Comparison of ENCODE assay signal across 16 cellular contexts in the genomic region with DNA sequence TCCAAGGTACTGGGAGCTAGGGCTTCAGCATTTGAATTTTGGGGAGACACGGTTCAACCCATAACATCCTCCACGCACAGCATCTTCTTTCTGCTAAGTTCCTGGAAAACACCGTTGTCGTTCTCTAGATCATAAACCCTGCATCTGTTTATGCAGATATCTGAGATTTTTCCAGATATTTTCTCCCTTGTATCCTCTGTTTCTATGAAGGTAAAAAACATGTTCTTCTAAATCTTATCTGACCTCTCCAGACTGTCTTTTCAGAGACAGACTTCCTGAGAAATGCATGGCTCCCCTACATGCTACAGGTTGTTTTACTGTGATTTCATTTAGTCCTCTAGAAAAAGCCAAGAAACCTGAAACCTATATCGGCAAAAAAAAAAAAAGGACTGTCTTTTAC.
"Had no signal": no experiment of that assay in that cellular context is flagged by ENCODE, and none has a peak within 500 bp of the region (broad histone marks: within the 10 kb centered on the region; RNA-seq: fewer than 3 reads in every experiment).

No MANE protein-coding gene starts in this region.

- H3K27ac Mint-ChIP-seq: activated CD4-positive, alpha-beta memory T cell treated with anti-CD3 and anti-CD28 coated beads, Interleukin-2, amount 10 ng/mL, durations not matched to agents 7 days and 5 days had no signal

- H3K9me3 ChIP-seq: body of pancreas, gastroesophageal sphincter, right atrium auricular region, SJSA1, transverse colon had no signal

- ATAC-seq: body of pancreas, gastroesophageal sphincter had no signal

- H3K27me3 ChIP-seq: body of pancreas, gastroesophageal sphincter, right atrium auricular region, SJSA1, transverse colon had no signal

- H3K4me3 ChIP-seq: body of pancreas, gastroesophageal sphincter, right atrium auricular region, SJSA1, skin epidermis, transverse colon had no signal

- H3K27ac ChIP-seq: body of pancreas, gastroesophageal sphincter, right atrium auricular region, SJSA1, skin epidermis, transverse colon had no signal

- FAIRE-seq: kidney had no signal

- H3K36me3 ChIP-seq: gastroesophageal sphincter, right atrium auricular region, SJSA1, transverse colon had no signal

- H3K4me3 Mint-ChIP-seq: activated CD4-positive, alpha-beta memory T cell treated with anti-CD3 and anti-CD28 coated beads, Interleukin-2, amount 10 ng/mL, durations not matched to agents 7 days and 5 days had no signal

- DNase-seq: activated CD4-positive, alpha-beta memory T cell treated with anti-CD3 and anti-CD28 coated beads, Interleukin-2, amount 10 ng/mL, durations not matched to agents 7 days and 5 days; activated CD4-positive, CD25-positive, alpha-beta regulatory T cell; activated CD8-positive, alpha-beta memory T cell treated with anti-CD3 and anti-CD28 coated beads, Interleukin-2, amount 50 U/mL, for 48 hours; activated gamma-delta T cell; amniotic stem cell; body of pancreas; central memory CD4-positive, alpha-beta T cell; cortex of kidney; effector CD8-positive, alpha-beta T cell; kidney; SW 1271; transverse colon had no signal

- H3K4me1 ChIP-seq: body of pancreas, gastroesophageal sphincter, right atrium auricular region, SJSA1 had no signal
